ENCODE assay signal across 17 cellular contexts in the genomic region with DNA sequence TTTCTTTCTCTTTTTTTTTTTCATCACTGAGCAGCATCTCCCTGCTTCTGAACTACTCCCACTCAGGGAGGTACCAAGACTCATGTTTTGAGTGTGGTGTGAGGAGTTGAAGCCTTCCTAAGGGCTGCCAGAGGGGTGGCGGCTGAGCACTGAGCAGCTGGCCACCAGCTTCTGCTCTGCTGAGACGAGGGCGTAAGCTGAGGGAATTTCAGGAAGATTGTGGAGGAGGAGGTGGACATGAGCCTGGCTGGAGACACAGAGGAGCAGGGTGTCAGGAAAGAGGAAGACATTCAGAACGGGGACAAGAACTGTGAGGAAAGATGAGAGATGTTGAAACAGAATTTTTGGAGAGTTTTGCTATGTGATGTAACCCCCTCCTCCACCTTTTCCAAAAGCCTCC. TPM values are rescaled to one million over a fixed set of nuclear protein-coding genes. Genes with fewer than 3 reads are reported as not detected.
DNase-seq lines count a peak whose midpoint lies in the region; ATAC-seq and TF ChIP-seq lines count a peak whose summit lies in the region.
"Had no signal": no experiment of that assay in that cellular context is flagged by ENCODE, and none has a peak within 500 bp of the region (broad histone marks: within the 10 kb centered on the region; RNA-seq: fewer than 3 reads in every experiment).

No MANE protein-coding gene starts in this region.

- no peak for TF ChIP-seq EP300 in upper lobe of left lung (IDR thresholded peaks at IDR 0.05)

- H3K36me3 Mint-ChIP-seq in activated T-cell treated with anti-CD3 and anti-CD28 coated beads, Interleukin-2, amount 50 U/mL, for 4 hours (ENCODE audit: insufficient read depth), result peaks cover 81% of the 10 kb centered on the region

- ATAC-seq in activated T-cell treated with anti-CD3 and anti-CD28 coated beads, Interleukin-2, amount 50 U/mL, for 4 hours, result peak; percentile 61 to 64
- peak; percentile 11 to 74 for ATAC-seq in upper lobe of left lung (ENCODE audit: low FRiP score in 2 of 2)
- no peak for ATAC-seq in HG02885 (IDR thresholded peaks at IDR 0.05; ENCODE audit: poor library complexity, unreplicated experiment)
- ATAC-seq in HG02852 (IDR thresholded peaks at IDR 0.05; ENCODE audit: unreplicated experiment), result no peak
- ATAC-seq: GM12878, left lobe of liver had no signal

- H3K27me3 Mint-ChIP-seq in activated T-cell treated with anti-CD3 and anti-CD28 coated beads, Interleukin-2, amount 50 U/mL, for 4 hours (ENCODE audit: low read depth), result no peaks in the 10 kb centered on the region

- H3K9me3 ChIP-seq in right atrium auricular region (no peaks in the 10 kb centered on the region), upper lobe of left lung (peaks cover 0 to 3% (median 0%) of the 10 kb centered on the region in 4 donors), thyroid gland (no peaks in the 10 kb centered on the region)

- no peak for TF ChIP-seq CTCF in right atrium auricular region (IDR thresholded peaks at IDR 0.05)
- no peak for TF ChIP-seq CTCF in upper lobe of left lung (IDR thresholded peaks at IDR 0.05)
- TF ChIP-seq CTCF in thyroid gland (IDR thresholded peaks at IDR 0.05), result no peak

- intact Hi-C loops in thyroid gland (cut with DNase I), result no loop called here

- H3K27me3 ChIP-seq in right atrium auricular region (no peaks in the 10 kb centered on the region), upper lobe of left lung (no peaks in the 10 kb centered on the region), thyroid gland (no peaks in the 10 kb centered on the region)

- H3K36me3 ChIP-seq in right atrium auricular region (no peaks in the 10 kb centered on the region), upper lobe of left lung (peaks cover 0 to 66% (median 6%) of the 10 kb centered on the region in 4 donors), thyroid gland (no peaks in the 10 kb centered on the region)

- H3K9me3 Mint-ChIP-seq in activated T-cell treated with anti-CD3 and anti-CD28 coated beads, Interleukin-2, amount 50 U/mL, for 4 hours, result no peaks in the 10 kb centered on the region

- H3K4me3 ChIP-seq in right atrium auricular region (no peak overlapping the region), upper lobe of left lung (no peak overlapping the region), thyroid gland (replicated peaks in 1 of 3) (no peak overlapping the region)
- H3K4me3 ChIP-seq: GM12878, skin epidermis had no signal

- H3K4me3 Mint-ChIP-seq in activated T-cell treated with anti-CD3 and anti-CD28 coated beads, Interleukin-2, amount 50 U/mL, for 4 hours, result peak overlapping the region; percentile 70
- H3K4me3 Mint-ChIP-seq: nephron progenitor cell had no signal

- WGBS in upper lobe of left lung, 2 donors, result 49 to 78% methylated on average over 4 of the region's 4 CpGs
- WGBS in thyroid gland, 2 donors, result 63 to 80% methylated on average over 4 of the region's 4 CpGs

- H3K27ac ChIP-seq in right atrium auricular region (peak overlapping the region; percentile 32 to 62), upper lobe of left lung (peak overlapping the region in 2 of 4 donors; percentile 49 to 65), thyroid gland (peak overlapping the region in 1 of 3 donors; percentile 17)

- TF ChIP-seq POLR2A in upper lobe of left lung (IDR thresholded peaks at IDR 0.05) (no peak), thyroid gland (IDR thresholded peaks at IDR 0.05) (no peak)

- DNase-seq in activated CD8-positive, alpha-beta memory T cell treated with anti-CD3 and anti-CD28 coated beads, Interleukin-2, amount 50 U/mL, for 48 hours, result peak; percentile 53
- DNase-seq in activated CD8-positive, alpha-beta memory T cell treated with anti-CD3 and anti-CD28 coated beads for 24 hours, result no peak
- DNase-seq in activated T-cell treated with anti-CD3 and anti-CD28 coated beads, Interleukin-2, amount 50 U/mL, for 4 hours, result no peak
- DNase-seq in right atrium auricular region (ENCODE audit: low spot score), result no peak
- DNase-seq in upper lobe of left lung, result no peak
- DNase-seq in thyroid gland, result no peak
- DNase-seq: DMS153, head of caudate nucleus, nephron progenitor cell, OCI-M1 had no signal

- H3K4me1 Mint-ChIP-seq in activated T-cell treated with anti-CD3 and anti-CD28 coated beads, Interleukin-2, amount 50 U/mL, for 4 hours (ENCODE audit: low read depth), result peaks cover 99% of the 10 kb centered on the region
- H3K4me1 Mint-ChIP-seq: nephron progenitor cell had no signal

- H3K4me1 ChIP-seq in right atrium auricular region (peaks cover 0 to 22% of the 10 kb centered on the region in 2 donors), upper lobe of left lung (peaks cover 44 to 63% (median 52%) of the 10 kb centered on the region in 4 donors), thyroid gland (peaks cover 2 to 3% of the 10 kb centered on the region in 2 donors)

RNA-seq across cellular contexts. Expression of a gene that starts 7.8 kb away (rescaled TPM):
- total RNA-seq in activated T-cell treated with anti-CD3 and anti-CD28 coated beads, Interleukin-2, amount 50 U/mL, for 4 hours, result 100 to 1,000 TPM in 2 of 3 donors, 10 to 100 TPM in 1; 93.0 to 136 (median 132) TPM
- total RNA-seq in right atrium auricular region (1 to 10 TPM; 3.9 to 6.5 TPM), upper lobe of left lung (100 to 1,000 TPM in 1 of 6 donors, 10 to 100 TPM in 5; 43.0 to 148 (median 68.6) TPM), thyroid gland (10 to 100 TPM in 1 of 4 donors, 1 to 10 TPM in 3; 3.2 to 22.7 (median 6.9) TPM)
- total RNA-seq: endothelial cell of umbilical vein had no signal

RNA-seq across cellular contexts. Expression of a gene that starts 57.0 kb away (rescaled TPM):
- total RNA-seq in activated T-cell treated with anti-CD3 and anti-CD28 coated beads, Interleukin-2, amount 50 U/mL, for 4 hours, result not detected
- total RNA-seq in right atrium auricular region, result not detected
- not detected for total RNA-seq in upper lobe of left lung
- total RNA-seq in thyroid gland, result not detected
- total RNA-seq: endothelial cell of umbilical vein; GM12878; left lobe of liver; T-helper 1 cell treated with Interleukin-12 subunit alpha and Interleukin-12 subunit beta and Interleukin-4 antibody, amounts not matched to agents 30 ng/mL and 1 ng/mL, for 36 hours had no signal

Comparison
In these comparisons a context has a peak if more than half of its experiments do, and no peak if none do; other contexts are left out.
1. ATAC-seq: peak in activated T-cell treated with anti-CD3 and anti-CD28 coated beads, Interleukin-2, amount 50 U/mL, for 4 hours (2 of 2) and upper lobe of left lung (2 of 2); none in HG02885 (single experiment) and HG02852 (single experiment).